10 cellular contexts compared by ENCODE assay signal in genomic region chr14:97602438-97603117, GRCh38.
A peak's percentile ranks its signal among the peaks of the same experiment; 100 is the strongest.
DNase-seq lines count a peak whose midpoint lies in the region; ATAC-seq and TF ChIP-seq lines count a peak whose summit lies in the region.
"Had no signal": no experiment of that assay in that cellular context is flagged by ENCODE, and none has a peak within 500 bp of the region (broad histone marks: within the 10 kb centered on the region; RNA-seq: fewer than 3 reads in every experiment).

No MANE protein-coding gene starts in this region.

- intact Hi-C loops in CD4-positive, alpha-beta T cell (cut with DNase I, micrococcal nuclease): loop anchor here (1.0 to 10.0 kb wide), 13 partner anchors 18 to 1660 kb away; no protein-coding TSS in a partner anchor
- intact Hi-C loops in activated CD4-positive, alpha-beta T cell treated with anti-CD3 and anti-CD28 coated beads for 36 hours (cut with DNase I, micrococcal nuclease): loop anchor here (2.0 to 5.0 kb wide), 3 partner anchors 14 to 145 kb away; no protein-coding TSS in a partner anchor

- no peaks in the 10 kb centered on the region for H3K4me1 Mint-ChIP-seq in CD4-positive, alpha-beta T cell (ENCODE audit: low read depth)
- H3K4me1 Mint-ChIP-seq in activated CD4-positive, alpha-beta T cell treated with anti-CD3 and anti-CD28 coated beads for 36 hours: peaks cover 11% of the 10 kb centered on the region

- peak; percentile 88 for ATAC-seq in CD4-positive, alpha-beta T cell (ENCODE audit: poor library complexity)
- ATAC-seq in activated CD4-positive, alpha-beta T cell treated with anti-CD3 and anti-CD28 coated beads for 36 hours: peak; percentile 85
- ATAC-seq in GM21526 (IDR thresholded peaks at IDR 0.05; ENCODE audit: low FRiP score, unreplicated experiment) (no peak), HG03097 (IDR thresholded peaks at IDR 0.05; ENCODE audit: low FRiP score, unreplicated experiment) (no peak)

- peaks cover 8% of the 10 kb centered on the region for H3K9me3 ChIP-seq in CD4-positive, alpha-beta T cell (ENCODE audit: control insufficient read depth, low read length)
- H3K9me3 ChIP-seq: MG63 had no signal

- no peaks in the 10 kb centered on the region for H3K36me3 Mint-ChIP-seq in CD4-positive, alpha-beta T cell (ENCODE audit: low read depth)
- H3K36me3 Mint-ChIP-seq in activated CD4-positive, alpha-beta T cell treated with anti-CD3 and anti-CD28 coated beads for 36 hours (ENCODE audit: low read depth): peaks cover 4% of the 10 kb centered on the region

- peak overlapping the region; percentile 86 for H3K27ac ChIP-seq in CD4-positive, alpha-beta T cell (ENCODE audit: low read depth, low read length)

- POLR2A ChIA-PET in CD4-positive, alpha-beta T cell (lab: Charles Lee): interaction anchor here (0.6 to 3.2 kb wide), 47 partner anchors 8 to 1669 kb away, joined by 3 to 49 read pairs (median 4); partner anchors contain the start of gene BCL11B
- POLR2A ChIA-PET in activated CD4-positive, alpha-beta T cell treated with anti-CD3 and anti-CD28 coated beads for 36 hours (lab: Charles Lee): interaction anchor here (1.1 kb wide), 1 partner anchor 16 kb away, joined by 4 read pairs; no protein-coding TSS in a partner anchor

- H3K27me3 ChIP-seq in CD4-positive, alpha-beta T cell (ENCODE audit: control insufficient read depth, insufficient read depth, low read length): no peaks in the 10 kb centered on the region
- H3K27me3 ChIP-seq: MG63 had no signal

- CTCF ChIA-PET in CD4-positive, alpha-beta T cell (lab: Charles Lee): interaction anchor here (0.7 to 1.8 kb wide), 11 partner anchors 15 to 1664 kb away, joined by 3 to 8 read pairs (median 3); no protein-coding TSS in a partner anchor
- CTCF ChIA-PET in activated CD4-positive, alpha-beta T cell treated with anti-CD3 and anti-CD28 coated beads for 36 hours (lab: Charles Lee): interaction anchor here (0.5 to 1.6 kb wide), 6 partner anchors 17 to 696 kb away, joined by 3 to 4 read pairs (median 3); no protein-coding TSS in a partner anchor

- H3K9me3 Mint-ChIP-seq in CD4-positive, alpha-beta T cell: peaks cover 4% of the 10 kb centered on the region
- peaks cover 15% of the 10 kb centered on the region for H3K9me3 Mint-ChIP-seq in activated CD4-positive, alpha-beta T cell treated with anti-CD3 and anti-CD28 coated beads for 36 hours (ENCODE audit: low read depth)

- no peaks in the 10 kb centered on the region for H3K27me3 Mint-ChIP-seq in CD4-positive, alpha-beta T cell
- no peaks in the 10 kb centered on the region for H3K27me3 Mint-ChIP-seq in activated CD4-positive, alpha-beta T cell treated with anti-CD3 and anti-CD28 coated beads for 36 hours

- no peak overlapping the region for H3K4me3 Mint-ChIP-seq in CD4-positive, alpha-beta T cell
- no peak overlapping the region for H3K4me3 Mint-ChIP-seq in activated CD4-positive, alpha-beta T cell treated with anti-CD3 and anti-CD28 coated beads for 36 hours
- H3K4me3 Mint-ChIP-seq: endodermal cell had no signal

- no peak overlapping the region for H3K27ac Mint-ChIP-seq in CD4-positive, alpha-beta T cell
- H3K27ac Mint-ChIP-seq in activated CD4-positive, alpha-beta T cell treated with anti-CD3 and anti-CD28 coated beads for 36 hours: no peak overlapping the region
- H3K27ac Mint-ChIP-seq: endodermal cell had no signal

- no peak for TF ChIP-seq CTCF in CD4-positive, alpha-beta T cell (IDR thresholded peaks at IDR 0.05)

- DNase-seq in CD4-positive, alpha-beta T cell: peak; percentile 66 to 89 (median 77)
- DNase-seq in activated CD4-positive, alpha-beta T cell treated with anti-CD3 and anti-CD28 coated beads for 36 hours: peak; percentile 77
- DNase-seq in activated naive CD4-positive, alpha-beta T cell treated with Interleukin-2 at 50 U/mL for 16 hours: peak; percentile 60
- peak; percentile 7 to 18 (median 8) for DNase-seq in stimulated activated CD4-positive, alpha-beta T cell treated with anti-CD3 and anti-CD28 coated beads, Interleukin-1b, Interleukin-23, amount 100 ng/mL, for 24 hours (ENCODE audit: low read depth in 4 of 4, low spot score in 1 of 4)
- DNase-seq in NCI-H1930 (lab: John Stamatoyannopoulos, UW) (no peak), NCI-H82 treated with DMSO at 0.1 percent for 48 hours (lab: John Stamatoyannopoulos, UW; ENCODE audit: unreplicated experiment) (no peak)
- DNase-seq: endodermal cell, MG63 had no signal

Comparison
In these comparisons a context has a peak if more than half of its experiments do, and no peak if none do; other contexts are left out.
1. ATAC-seq: peak in CD4-positive, alpha-beta T cell (single experiment) and activated CD4-positive, alpha-beta T cell treated with anti-CD3 and anti-CD28 coated beads for 36 hours (single experiment); none in GM21526 (single experiment) and HG03097 (single experiment).
2. DNase-seq: peak in CD4-positive, alpha-beta T cell (10 of 10), activated CD4-positive, alpha-beta T cell treated with anti-CD3 and anti-CD28 coated beads for 36 hours (single experiment), activated naive CD4-positive, alpha-beta T cell treated with Interleukin-2 at 50 U/mL for 16 hours (single experiment) and stimulated activated CD4-positive, alpha-beta T cell treated with anti-CD3 and anti-CD28 coated beads, Interleukin-1b, Interleukin-23, amount 100 ng/mL, for 24 hours (4 of 4); none in NCI-H1930 (0 of 2) and NCI-H82 treated with DMSO at 0.1 percent for 48 hours (single experiment).